8 cellular contexts compared by ENCODE assay signal in genomic region chr19:18701250-18701608, GRCh38. TPM values are rescaled to one million over a fixed set of nuclear protein-coding genes. Genes with fewer than 3 reads are reported as not detected.
DNase-seq lines count a peak whose midpoint lies in the region; ATAC-seq and TF ChIP-seq lines count a peak whose summit lies in the region.

No MANE protein-coding gene starts in this region.

- H3K9me3 ChIP-seq in heart left ventricle = no peaks in the 10 kb centered on the region
- H3K9me3 ChIP-seq in esophagus (ENCODE audit: control insufficient read depth in 2 of 2, insufficient read depth in 1 of 2, low read depth in 1 of 2, low read length in 1 of 2) = no peaks in the 10 kb centered on the region
- H3K9me3 ChIP-seq in spleen = no peaks in the 10 kb centered on the region

- H3K27ac ChIP-seq in heart left ventricle (peak overlapping the region in 9 of 12 donors; percentile 34 to 86 (median 58)), esophagus (ENCODE audit: low read depth in 2 of 2, low read length in 1 of 2) (peak overlapping the region in 1 of 2 donors; percentile 88), spleen (peak overlapping the region in 7 of 8 donors; percentile 43 to 87 (median 83))

- no peaks in the 10 kb centered on the region for H3K36me3 ChIP-seq in heart left ventricle
- peaks cover 0 to 4% of the 10 kb centered on the region in 2 donors for H3K36me3 ChIP-seq in esophagus (ENCODE audit: control insufficient read depth in 2 of 2, insufficient read depth in 2 of 2, low read length in 1 of 2)
- H3K36me3 ChIP-seq in spleen = no peaks in the 10 kb centered on the region

- TF ChIP-seq POLR2A in heart left ventricle (IDR thresholded peaks at IDR 0.05) = no peak
- no peak for TF ChIP-seq POLR2A in spleen (IDR thresholded peaks at IDR 0.05)

- H3K4me1 ChIP-seq in heart left ventricle (peaks cover 0 to 28% (median 20%) of the 10 kb centered on the region in 12 donors), esophagus (ENCODE audit: control insufficient read depth in 2 of 2, insufficient read depth in 2 of 2, low read length in 1 of 2) (peaks cover 5 to 20% of the 10 kb centered on the region in 2 donors), spleen (peaks cover 12 to 52% (median 32%) of the 10 kb centered on the region in 6 donors)

- TF ChIP-seq CTCF in heart left ventricle (IDR thresholded peaks at IDR 0.05) = no peak
- no peak for TF ChIP-seq CTCF in spleen (IDR thresholded peaks at IDR 0.05 in 8 of 11, conservative IDR thresholded peaks at IDR 0.05 in 3 of 11)

- ATAC-seq in heart left ventricle = no peak
- no peak for ATAC-seq in HG02623 (IDR thresholded peaks at IDR 0.05; ENCODE audit: unreplicated experiment)

- H3K27me3 ChIP-seq in heart left ventricle = no peaks in the 10 kb centered on the region
- no peaks in the 10 kb centered on the region for H3K27me3 ChIP-seq in esophagus (ENCODE audit: control insufficient read depth in 1 of 2, insufficient read depth in 2 of 2, low read length in 2 of 2)
- H3K27me3 ChIP-seq in spleen (replicated peaks in 1 of 7) = peaks cover 0 to 4% (median 0%) of the 10 kb centered on the region in 7 donors

- 18 to 41% (median 25%) methylated on average over 2 to 7 of the region's 7 CpGs for WGBS in heart left ventricle, 4 donors
- 9 to 20% methylated on average over 7 of the region's 7 CpGs for WGBS in esophagus, 2 donors
- WGBS in spleen, 5 donors = 8 to 71% (median 21%) methylated on average over 1 to 7 of the region's 7 CpGs

- H3K4me3 ChIP-seq in heart left ventricle = peak overlapping the region in 11 of 12 donors; percentile 24 to 63 (median 46)
- H3K4me3 ChIP-seq in esophagus (ENCODE audit: low read depth in 1 of 2, low read length in 2 of 2) = peak overlapping the region; percentile 41 to 44
- peak overlapping the region; percentile 14 to 69 (median 48) for H3K4me3 ChIP-seq in spleen

- DNase-seq in heart left ventricle (no peak), cardiac septum (ENCODE audit: low spot score) (no peak), NCI-H2171 treated with DMSO at 0.1 percent for 48 hours (lab: John Stamatoyannopoulos, UW) (peak; percentile 75), spleen (no peak), iPS-NIHi7 (ENCODE audit: extremely low spot score) (no peak)
- DNase-seq in stimulated activated CD4-positive, alpha-beta T cell treated with anti-CD3 and anti-CD28 coated beads, Interleukin-2, amount 100 ng/mL, for 24 hours = no peak

- intact Hi-C loops in heart left ventricle (cut with DNase I) (no loop called here), cardiac septum (cut with DNase I) (no loop called here), spleen (cut with DNase I; ENCODE audit: low total_unique reads) (no loop called here)

RNA-seq across cellular contexts. Expression of gene CRTC1, which starts 17.7 kb away (rescaled TPM):
- total RNA-seq in heart left ventricle = 10 to 100 TPM in 2 of 9 donors, 1 to 10 TPM in 7; 3.8 to 10.2 (median 8.2) TPM
- polyA plus RNA-seq in heart left ventricle = 1 to 10 TPM; 4.4 to 6.4 TPM
- total RNA-seq in cardiac septum = 8.8 TPM
- 1 to 10 TPM; 2.1 to 4.0 TPM for polyA plus RNA-seq in esophagus
- total RNA-seq in spleen = 10 to 100 TPM in 3 of 7 donors, 1 to 10 TPM in 4; 4.7 to 15.7 (median 8.8) TPM
- 10 to 100 TPM in 1 of 3 donors, 1 to 10 TPM in 2; 3.1 to 11.3 (median 6.4) TPM for polyA plus RNA-seq in spleen
